In the genomic region with DNA sequence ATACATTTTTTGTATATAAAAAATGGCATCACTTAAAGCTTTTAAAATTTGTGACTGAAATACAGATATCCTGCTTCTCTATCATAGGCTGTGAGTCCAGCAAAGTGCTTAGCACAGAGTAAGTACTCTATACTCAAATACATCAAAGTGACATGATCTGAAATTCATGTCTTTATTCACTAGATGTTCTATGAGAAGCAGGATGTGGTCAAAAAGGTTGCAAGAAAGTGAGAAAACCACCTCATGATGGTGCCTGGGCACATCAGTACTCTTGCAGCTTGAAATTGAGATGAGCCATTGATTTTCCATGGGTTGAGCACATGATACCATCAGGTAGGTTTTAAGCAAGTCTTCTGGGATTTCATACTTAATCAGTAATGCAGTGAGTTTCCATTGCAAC, we compare ENCODE assay signal across 15 cellular contexts. TPM values are rescaled to one million over a fixed set of nuclear protein-coding genes. Genes with fewer than 3 reads are reported as not detected.
DNase-seq lines count a peak whose midpoint lies in the region; ATAC-seq and TF ChIP-seq lines count a peak whose summit lies in the region.
"Had no signal": no experiment of that assay in that cellular context is flagged by ENCODE, and none has a peak within 500 bp of the region (broad histone marks: within the 10 kb centered on the region; RNA-seq: fewer than 3 reads in every experiment).

No MANE protein-coding gene starts in this region.

- intact Hi-C loops in activated naive CD4-positive, alpha-beta T cell treated with anti-CD3 and anti-CD28 coated beads for 36 hours (cut with micrococcal nuclease): loop anchor here (1.0 to 2.0 kb wide), 5 partner anchors 17 to 356 kb away; no protein-coding TSS in a partner anchor
- intact Hi-C loops in transverse colon (cut with DNase I; ENCODE audit: low total_unique reads): no loop called here

- no peaks in the 10 kb centered on the region for H3K4me1 ChIP-seq in mesenchymal stem cell (ENCODE audit: control insufficient read depth, insufficient read depth, low read depth, low read length)
- H3K4me1 ChIP-seq in transverse colon: no peaks in the 10 kb centered on the region

- no peak overlapping the region for H3K23ac ChIP-seq in mesenchymal stem cell (ENCODE audit: low read length in 2 of 2)

- in situ Hi-C loops in transverse colon (cut with MboI; ENCODE audit: low pct_ligation_motif_present in 1 of 4, low pct_unique_long_range_greater_than_20kb in 1 of 4, low sequenced_read_pairs in 3 of 4): no loop called here

- H3K4me3 ChIP-seq in mesenchymal stem cell (ENCODE audit: insufficient read depth in 1 of 2, low read depth in 1 of 2, low read length in 2 of 2): no peak overlapping the region
- H3K4me3 ChIP-seq in transverse colon: no peak overlapping the region
- H3K4me3 ChIP-seq: GM23248, hepatocyte, SJCRH30 had no signal

- no peak overlapping the region for H3K4me3 Mint-ChIP-seq in activated naive CD4-positive, alpha-beta T cell treated with anti-CD3 and anti-CD28 coated beads for 36 hours
- H3K4me3 Mint-ChIP-seq in stimulated activated naive CD8-positive, alpha-beta T cell treated with anti-CD3 and anti-CD28 coated beads, Interleukin-15, Interleukin-2, amounts not matched to agents 100 ng/mL and 50 ng/mL, for 24 hours: peak overlapping the region; percentile 35

- no peaks in the 10 kb centered on the region for H3K27me3 ChIP-seq in mesenchymal stem cell (ENCODE audit: control insufficient read depth in 1 of 2, insufficient read depth in 1 of 2, low read length in 2 of 2)
- no peaks in the 10 kb centered on the region for H3K27me3 ChIP-seq in transverse colon
- H3K27me3 ChIP-seq: hepatocyte, SJCRH30 had no signal

- TF ChIP-seq EP300 in transverse colon (IDR thresholded peaks at IDR 0.05; ENCODE audit: low read depth): no peak

- H2BK5ac ChIP-seq in mesenchymal stem cell (ENCODE audit: low read depth, low read length, poor library complexity, severe bottlenecking): no peak overlapping the region

- no peaks in the 10 kb centered on the region for H3K9me3 ChIP-seq in mesenchymal stem cell (ENCODE audit: control insufficient read depth, low read length)
- no peaks in the 10 kb centered on the region for H3K9me3 ChIP-seq in transverse colon
- H3K9me3 ChIP-seq: SJCRH30 had no signal

- peak; percentile 62 for DNase-seq in stimulated activated CD4-positive, alpha-beta T cell treated with anti-CD3 and anti-CD28 coated beads, Interleukin-1b, Interleukin-23, amount 100 ng/mL, for 48 hours
- no peak for DNase-seq in stimulated activated CD4-positive, alpha-beta T cell treated with anti-CD3 and anti-CD28 coated beads, Interleukin-12 subunit alpha, Interleukin-12 subunit beta, amount 100 ng/mL, for 4 hours
- DNase-seq in activated naive CD4-positive, alpha-beta T cell treated with anti-CD3 and anti-CD28 coated beads for 36 hours: peak; percentile 59
- no peak for DNase-seq in mesenchymal stem cell
- DNase-seq in transverse colon: no peak
- DNase-seq in NCI-H2171 treated with DMSO at 0.1 percent for 48 hours (lab: John Stamatoyannopoulos, UW): no peak
- DNase-seq: GM23248, NCI-H1105 treated with DMSO at 0.1 percent for 48 hours, NCI-H69, SJCRH30 had no signal

- H2AFZ ChIP-seq in mesenchymal stem cell (ENCODE audit: low read depth, low read length): no peak overlapping the region
- H2AFZ ChIP-seq: GM23248, hepatocyte had no signal

- no peak for TF ChIP-seq CTCF in transverse colon (IDR thresholded peaks at IDR 0.05)

- H3K18ac ChIP-seq in mesenchymal stem cell (ENCODE audit: low read depth in 1 of 2, low read length in 2 of 2): no peak overlapping the region

- H3K4ac ChIP-seq in mesenchymal stem cell (ENCODE audit: low read depth in 1 of 2, low read length in 2 of 2): no peak overlapping the region

- H3K4me2 ChIP-seq in mesenchymal stem cell (ENCODE audit: low read length, poor library complexity, severe bottlenecking): no peak overlapping the region
- H3K4me2 ChIP-seq: hepatocyte had no signal

- H3K27me3 Mint-ChIP-seq in activated naive CD4-positive, alpha-beta T cell treated with anti-CD3 and anti-CD28 coated beads for 36 hours (ENCODE audit: low read depth): no peaks in the 10 kb centered on the region
- peaks cover 8% of the 10 kb centered on the region for H3K27me3 Mint-ChIP-seq in stimulated activated naive CD8-positive, alpha-beta T cell treated with anti-CD3 and anti-CD28 coated beads, Interleukin-15, Interleukin-2, amounts not matched to agents 100 ng/mL and 50 ng/mL, for 24 hours

- no peak overlapping the region for H2BK15ac ChIP-seq in mesenchymal stem cell (ENCODE audit: low read depth, poor library complexity, severe bottlenecking)

- H3K27ac ChIP-seq in mesenchymal stem cell (ENCODE audit: low read length, poor library complexity, severe bottlenecking): no peak overlapping the region
- no peak overlapping the region for H3K27ac ChIP-seq in transverse colon
- H3K27ac ChIP-seq: GM23248, hepatocyte, SJCRH30, VCaP had no signal

- no peak overlapping the region for H3K9ac ChIP-seq in mesenchymal stem cell (ENCODE audit: low read length)
- H3K9ac ChIP-seq: GM23248 had no signal

- no peak overlapping the region for H3K14ac ChIP-seq in mesenchymal stem cell (ENCODE audit: low read length in 2 of 2)

- CTCF ChIA-PET in activated naive CD4-positive, alpha-beta T cell treated with anti-CD3 and anti-CD28 coated beads for 36 hours (lab: Charles Lee): interaction anchor here (0.6 to 1.4 kb wide), 2 partner anchors 24 to 146 kb away, joined by 3 read pairs; no protein-coding TSS in a partner anchor

- H4K91ac ChIP-seq in mesenchymal stem cell (ENCODE audit: low read length): no peak overlapping the region

- peak; percentile 67 for ATAC-seq in HG02798 (IDR thresholded peaks at IDR 0.05; ENCODE audit: poor library complexity, unreplicated experiment)
- ATAC-seq: esophagus mucosa had no signal

- no peaks in the 10 kb centered on the region for H3K36me3 Mint-ChIP-seq in activated naive CD4-positive, alpha-beta T cell treated with anti-CD3 and anti-CD28 coated beads for 36 hours (ENCODE audit: low read depth)
- no peaks in the 10 kb centered on the region for H3K36me3 Mint-ChIP-seq in stimulated activated naive CD8-positive, alpha-beta T cell treated with anti-CD3 and anti-CD28 coated beads, Interleukin-15, Interleukin-2, amounts not matched to agents 100 ng/mL and 50 ng/mL, for 24 hours (ENCODE audit: low read depth)

- H3K4me1 Mint-ChIP-seq in activated naive CD4-positive, alpha-beta T cell treated with anti-CD3 and anti-CD28 coated beads for 36 hours (ENCODE audit: low read depth): peaks cover 17% of the 10 kb centered on the region
- peaks cover 44% of the 10 kb centered on the region for H3K4me1 Mint-ChIP-seq in stimulated activated naive CD8-positive, alpha-beta T cell treated with anti-CD3 and anti-CD28 coated beads, Interleukin-15, Interleukin-2, amounts not matched to agents 100 ng/mL and 50 ng/mL, for 24 hours (ENCODE audit: low read depth)

- H4K8ac ChIP-seq in mesenchymal stem cell (ENCODE audit: low read length): no peak overlapping the region

- H2AK5ac ChIP-seq in mesenchymal stem cell (ENCODE audit: low read length, severe bottlenecking): no peak overlapping the region

- H2BK12ac ChIP-seq in mesenchymal stem cell (ENCODE audit: low read length in 2 of 2): peak overlapping the region in 1 of 2 experiments; percentile 32

- H3K79me1 ChIP-seq in mesenchymal stem cell (replicated peaks; ENCODE audit: low read length, poor library complexity, severe bottlenecking): no peaks in the 10 kb centered on the region

- H2BK120ac ChIP-seq in mesenchymal stem cell (ENCODE audit: low read depth, low read length): no peak overlapping the region

- H3K36me3 ChIP-seq in mesenchymal stem cell (ENCODE audit: control insufficient read depth in 1 of 2, insufficient read depth in 2 of 2, low read depth in 1 of 2, low read length in 2 of 2): no peaks in the 10 kb centered on the region
- H3K36me3 ChIP-seq in transverse colon: no peaks in the 10 kb centered on the region
- H3K36me3 ChIP-seq: SJCRH30 had no signal

- TF ChIP-seq POLR2A in transverse colon (IDR thresholded peaks at IDR 0.05): no peak

- no peaks in the 10 kb centered on the region for H3K9me3 Mint-ChIP-seq in activated naive CD4-positive, alpha-beta T cell treated with anti-CD3 and anti-CD28 coated beads for 36 hours
- H3K9me3 Mint-ChIP-seq in stimulated activated naive CD8-positive, alpha-beta T cell treated with anti-CD3 and anti-CD28 coated beads, Interleukin-15, Interleukin-2, amounts not matched to agents 100 ng/mL and 50 ng/mL, for 24 hours: no peaks in the 10 kb centered on the region

- H3K27ac Mint-ChIP-seq in activated naive CD4-positive, alpha-beta T cell treated with anti-CD3 and anti-CD28 coated beads for 36 hours: no peak overlapping the region
- H3K27ac Mint-ChIP-seq in stimulated activated naive CD8-positive, alpha-beta T cell treated with anti-CD3 and anti-CD28 coated beads, Interleukin-15, Interleukin-2, amounts not matched to agents 100 ng/mL and 50 ng/mL, for 24 hours: peak overlapping the region; percentile 45

RNA-seq across cellular contexts. Expression of gene SFRP2, which starts 20.4 kb away (rescaled TPM):
- not detected for total RNA-seq in activated naive CD4-positive, alpha-beta T cell treated with anti-CD3 and anti-CD28 coated beads for 36 hours
- 6.0 TPM for polyA plus RNA-seq in mesenchymal stem cell (2013, experiment 1 of 2)
- polyA plus RNA-seq in mesenchymal stem cell (2013, experiment 2 of 2): 6.2 TPM
- 10 to 100 TPM in 2 of 4 donors, 1 to 10 TPM in 2; 6.4 to 61.7 (median 15.6) TPM for total RNA-seq in transverse colon
- total RNA-seq: SJCRH30 had no signal

RNA-seq across cellular contexts. Expression of gene RNF175, which starts 49.5 kb away (rescaled TPM):
- total RNA-seq in activated naive CD4-positive, alpha-beta T cell treated with anti-CD3 and anti-CD28 coated beads for 36 hours: 1 to 10 TPM; 1.4 to 1.5 TPM
- polyA plus RNA-seq in mesenchymal stem cell (2013, experiment 1 of 2): not detected
- polyA plus RNA-seq in mesenchymal stem cell (2013, experiment 2 of 2): 0.05 TPM
- total RNA-seq in transverse colon: under 1 TPM in 1 of 4 donors, not detected in 3; 0.96 TPM
- total RNA-seq: esophagus mucosa, GM23248, SJCRH30 had no signal
- polyA plus RNA-seq: GM23248 had no signal

Comparison
In these comparisons a context has a peak if more than half of its experiments do, and no peak if none do; other contexts are left out.
1. DNase-seq: peak in stimulated activated CD4-positive, alpha-beta T cell treated with anti-CD3 and anti-CD28 coated beads, Interleukin-1b, Interleukin-23, amount 100 ng/mL, for 48 hours (single experiment) and activated naive CD4-positive, alpha-beta T cell treated with anti-CD3 and anti-CD28 coated beads for 36 hours (single experiment); none in stimulated activated CD4-positive, alpha-beta T cell treated with anti-CD3 and anti-CD28 coated beads, Interleukin-12 subunit alpha, Interleukin-12 subunit beta, amount 100 ng/mL, for 4 hours (single experiment), mesenchymal stem cell (single experiment), transverse colon (single experiment) and NCI-H2171 treated with DMSO at 0.1 percent for 48 hours (single experiment).
2. RNA of gene SFRP2, which starts 20.4 kb away (total RNA-seq): 6.4 to 61.7 TPM in transverse colon; not detected in activated naive CD4-positive, alpha-beta T cell treated with anti-CD3 and anti-CD28 coated beads for 36 hours; every median in the first group is over 4 times any median in the second.